Comparison of ENCODE assay signal across 17 cellular contexts in genomic region chr4:158999166-158999682, GRCh38.
"Had no signal": no experiment of that assay in that cellular context is flagged by ENCODE, and none has a peak within 500 bp of the region (broad histone marks: within the 10 kb centered on the region; RNA-seq: fewer than 3 reads in every experiment).

No MANE protein-coding gene starts in this region.

- DNase-seq: activated B cell treated with CpG ODN at 0.5 μM for 24 hours; activated CD4-positive, alpha-beta memory T cell treated with anti-CD3 and anti-CD28 coated beads for 36 hours; activated CD4-positive, alpha-beta T cell treated with anti-CD3 and anti-CD28 coated beads for 4 hours; activated T-cell treated with anti-CD3 and anti-CD28 coated beads for 4 hours; effector memory CD4-positive, alpha-beta T cell; hypothalamus; kidney; left ventricle myocardium inferior; stimulated activated CD4-positive, alpha-beta T cell treated with anti-CD3 and anti-CD28 coated beads, Interleukin-2, amount 100 ng/mL, for 24 hours; stimulated activated naive CD8-positive, alpha-beta T cell treated with anti-CD3 and anti-CD28 coated beads, Interleukin-15, Interleukin-2, amounts not matched to agents 100 U/mL and 50 U/mL, for 24 hours; substantia nigra; T-helper 9 cell; tibial artery had no signal

- ATAC-seq: stimulated activated naive CD8-positive, alpha-beta T cell treated with anti-CD3 and anti-CD28 coated beads, Interleukin-15, Interleukin-2, amounts not matched to agents 100 U/mL and 50 U/mL, for 24 hours had no signal

- H3K27ac Mint-ChIP-seq: activated B cell treated with CpG ODN at 0.5 μM for 24 hours; activated CD4-positive, alpha-beta memory T cell treated with anti-CD3 and anti-CD28 coated beads for 36 hours; activated naive CD8-positive, alpha-beta T cell; dendritic cell treated with granulocyte-macrophage colony-stimulating factor and Interleukin-4, amounts not matched to agents 40 ng/mL and 50 ng/mL, for 4 days; memory B cell had no signal

- H3K4me3 Mint-ChIP-seq: activated B cell treated with CpG ODN at 0.5 μM for 24 hours; activated CD4-positive, alpha-beta memory T cell treated with anti-CD3 and anti-CD28 coated beads for 36 hours; activated naive CD8-positive, alpha-beta T cell; dendritic cell treated with granulocyte-macrophage colony-stimulating factor and Interleukin-4, amounts not matched to agents 40 ng/mL and 50 ng/mL, for 4 days; memory B cell; neural crest cell had no signal

- H3K36me3 ChIP-seq: left ventricle myocardium inferior, tibial artery had no signal

- H3K36me3 Mint-ChIP-seq: activated CD4-positive, alpha-beta memory T cell treated with anti-CD3 and anti-CD28 coated beads for 36 hours; activated naive CD8-positive, alpha-beta T cell; memory B cell had no signal

- H3K9me3 Mint-ChIP-seq: activated CD4-positive, alpha-beta memory T cell treated with anti-CD3 and anti-CD28 coated beads for 36 hours; dendritic cell treated with granulocyte-macrophage colony-stimulating factor and Interleukin-4, amounts not matched to agents 40 ng/mL and 50 ng/mL, for 4 days had no signal

- H3K9me3 ChIP-seq: left ventricle myocardium inferior, tibial artery had no signal

- H3K27ac ChIP-seq: left ventricle myocardium inferior, tibial artery had no signal

- H3K4me1 Mint-ChIP-seq: activated B cell treated with CpG ODN at 0.5 μM for 24 hours, memory B cell had no signal

- H3K4me3 ChIP-seq: left ventricle myocardium inferior, tibial artery had no signal

- H3K27me3 ChIP-seq: tibial artery had no signal

- H3K27me3 Mint-ChIP-seq: activated CD4-positive, alpha-beta memory T cell treated with anti-CD3 and anti-CD28 coated beads for 36 hours; dendritic cell treated with granulocyte-macrophage colony-stimulating factor and Interleukin-4, amounts not matched to agents 40 ng/mL and 50 ng/mL, for 4 days had no signal
